In genomic region chr9:128011071-128011817, GRCh38 we compare ENCODE assay signal across 13 cellular contexts. TPM values are rescaled to one million over a fixed set of nuclear protein-coding genes. Genes with fewer than 3 reads are reported as not detected.
DNase-seq lines count a peak whose midpoint lies in the region; ATAC-seq and TF ChIP-seq lines count a peak whose summit lies in the region.
"Had no signal": no experiment of that assay in that cellular context is flagged by ENCODE, and none has a peak within 500 bp of the region (broad histone marks: within the 10 kb centered on the region; RNA-seq: fewer than 3 reads in every experiment).

No MANE protein-coding gene starts in this region.

- H3K27me3 Mint-ChIP-seq in activated naive CD8-positive, alpha-beta T cell treated with anti-CD3 and anti-CD28 coated beads, Interleukin-2, amount 10 ng/mL, durations not matched to agents 7 days and 5 days = no peaks in the 10 kb centered on the region
- no peaks in the 10 kb centered on the region for H3K27me3 Mint-ChIP-seq in activated naive CD8-positive, alpha-beta T cell treated with anti-CD3 and anti-CD28 coated beads for 36 hours
- H3K27me3 Mint-ChIP-seq in activated B cell treated with CpG ODN at 0.5 μM for 24 hours = no peaks in the 10 kb centered on the region
- H3K27me3 Mint-ChIP-seq: natural killer cell treated with Interleukin-12 subunit alpha and Interleukin-12 subunit beta and Interleukin-15 and Interleukin-18, amount 100 ng/mL, for 72 hours had no signal

- TF ChIP-seq CTCF in activated B cell treated with CpG ODN at 0.5 μM for 24 hours (IDR thresholded peaks at IDR 0.05) (no peak), left lung (IDR thresholded peaks at IDR 0.05) (no peak), upper lobe of right lung (IDR thresholded peaks at IDR 0.05) (no peak)

- H3K27ac ChIP-seq in left lung (peak overlapping the region in 1 of 2 donors; percentile 48), upper lobe of right lung (peak overlapping the region; percentile 42)

- POLR2A ChIA-PET in activated naive CD8-positive, alpha-beta T cell treated with anti-CD3 and anti-CD28 coated beads, Interleukin-2, amount 10 ng/mL, durations not matched to agents 7 days and 5 days (lab: Charles Lee) = interaction anchor here (0.9 kb wide), 1 partner anchor 29 kb away, joined by 3 read pairs; no protein-coding TSS in a partner anchor
- POLR2A ChIA-PET in activated B cell treated with CpG ODN at 0.5 μM for 24 hours (lab: Charles Lee) = interaction anchor here (0.6 to 1.5 kb wide), 6 partner anchors 12 to 41 kb away, joined by 3 to 21 read pairs (median 4); no protein-coding TSS in a partner anchor

- no peak overlapping the region for H3K4me3 Mint-ChIP-seq in activated naive CD8-positive, alpha-beta T cell treated with anti-CD3 and anti-CD28 coated beads, Interleukin-2, amount 10 ng/mL, durations not matched to agents 7 days and 5 days
- no peak overlapping the region for H3K4me3 Mint-ChIP-seq in activated naive CD8-positive, alpha-beta T cell treated with anti-CD3 and anti-CD28 coated beads for 36 hours
- H3K4me3 Mint-ChIP-seq in activated B cell treated with CpG ODN at 0.5 μM for 24 hours = no peak overlapping the region
- H3K4me3 Mint-ChIP-seq: endodermal cell; natural killer cell treated with Interleukin-12 subunit alpha and Interleukin-12 subunit beta and Interleukin-15 and Interleukin-18, amount 100 ng/mL, for 72 hours had no signal

- intact Hi-C loops in activated B cell treated with CpG ODN at 0.5 μM for 24 hours (cut with micrococcal nuclease) = no loop called here
- intact Hi-C loops in left lung (cut with DNase I) = no loop called here
- intact Hi-C loops in upper lobe of right lung (cut with DNase I) = no loop called here

- H3K4me3 ChIP-seq in left lung = no peak overlapping the region
- H3K4me3 ChIP-seq in upper lobe of right lung = no peak overlapping the region
- no peak overlapping the region for H3K4me3 ChIP-seq in HAP-1

- H3K36me3 ChIP-seq in left lung (no peaks in the 10 kb centered on the region), upper lobe of right lung (no peaks in the 10 kb centered on the region), HAP-1 (replicated peaks) (no peaks in the 10 kb centered on the region)

- H3K9me3 Mint-ChIP-seq in activated naive CD8-positive, alpha-beta T cell treated with anti-CD3 and anti-CD28 coated beads, Interleukin-2, amount 10 ng/mL, durations not matched to agents 7 days and 5 days = no peaks in the 10 kb centered on the region
- peaks cover 6% of the 10 kb centered on the region for H3K9me3 Mint-ChIP-seq in activated naive CD8-positive, alpha-beta T cell treated with anti-CD3 and anti-CD28 coated beads for 36 hours
- peaks cover 3% of the 10 kb centered on the region for H3K9me3 Mint-ChIP-seq in activated B cell treated with CpG ODN at 0.5 μM for 24 hours
- H3K9me3 Mint-ChIP-seq: natural killer cell treated with Interleukin-12 subunit alpha and Interleukin-12 subunit beta and Interleukin-15 and Interleukin-18, amount 100 ng/mL, for 72 hours had no signal

- no peaks in the 10 kb centered on the region for H3K27me3 ChIP-seq in left lung
- no peaks in the 10 kb centered on the region for H3K27me3 ChIP-seq in upper lobe of right lung
- no peaks in the 10 kb centered on the region for H3K27me3 ChIP-seq in HAP-1 (ENCODE audit: low read depth)

- H3K4me1 Mint-ChIP-seq in activated naive CD8-positive, alpha-beta T cell treated with anti-CD3 and anti-CD28 coated beads, Interleukin-2, amount 10 ng/mL, durations not matched to agents 7 days and 5 days = peaks cover 31% of the 10 kb centered on the region
- H3K4me1 Mint-ChIP-seq in activated naive CD8-positive, alpha-beta T cell treated with anti-CD3 and anti-CD28 coated beads for 36 hours = peaks cover 39% of the 10 kb centered on the region
- H3K4me1 Mint-ChIP-seq in activated B cell treated with CpG ODN at 0.5 μM for 24 hours = peaks cover 47% of the 10 kb centered on the region
- H3K4me1 Mint-ChIP-seq: endodermal cell had no signal

- peaks cover 6 to 34% of the 10 kb centered on the region in 2 donors for H3K4me1 ChIP-seq in left lung
- peaks cover 21% of the 10 kb centered on the region for H3K4me1 ChIP-seq in upper lobe of right lung
- H3K4me1 ChIP-seq in HAP-1 = no peaks in the 10 kb centered on the region

- peak overlapping the region; percentile 63 for H3K27ac Mint-ChIP-seq in activated naive CD8-positive, alpha-beta T cell treated with anti-CD3 and anti-CD28 coated beads, Interleukin-2, amount 10 ng/mL, durations not matched to agents 7 days and 5 days
- H3K27ac Mint-ChIP-seq in activated naive CD8-positive, alpha-beta T cell treated with anti-CD3 and anti-CD28 coated beads for 36 hours = no peak overlapping the region
- peak overlapping the region; percentile 72 for H3K27ac Mint-ChIP-seq in activated B cell treated with CpG ODN at 0.5 μM for 24 hours
- H3K27ac Mint-ChIP-seq: endodermal cell; natural killer cell treated with Interleukin-12 subunit alpha and Interleukin-12 subunit beta and Interleukin-15 and Interleukin-18, amount 100 ng/mL, for 72 hours had no signal

- H3K9me3 ChIP-seq in left lung (peaks cover 0 to 3% of the 10 kb centered on the region in 2 donors), upper lobe of right lung (no peaks in the 10 kb centered on the region), HAP-1 (no peaks in the 10 kb centered on the region)

- CTCF ChIA-PET in activated B cell treated with CpG ODN at 0.5 μM for 24 hours (lab: Charles Lee) = no interaction called here

- H3K36me3 Mint-ChIP-seq in activated naive CD8-positive, alpha-beta T cell treated with anti-CD3 and anti-CD28 coated beads, Interleukin-2, amount 10 ng/mL, durations not matched to agents 7 days and 5 days = peaks cover 5% of the 10 kb centered on the region
- peaks cover 8% of the 10 kb centered on the region for H3K36me3 Mint-ChIP-seq in activated naive CD8-positive, alpha-beta T cell treated with anti-CD3 and anti-CD28 coated beads for 36 hours
- H3K36me3 Mint-ChIP-seq in activated B cell treated with CpG ODN at 0.5 μM for 24 hours (ENCODE audit: low read depth) = no peaks in the 10 kb centered on the region
- H3K36me3 Mint-ChIP-seq: natural killer cell treated with Interleukin-12 subunit alpha and Interleukin-12 subunit beta and Interleukin-15 and Interleukin-18, amount 100 ng/mL, for 72 hours had no signal

- in situ Hi-C loops in HAP-1 (cut with MboI; ENCODE audit: low sequenced_read_pairs) = no loop called here

- no peak for ATAC-seq in activated naive CD8-positive, alpha-beta T cell treated with anti-CD3 and anti-CD28 coated beads, Interleukin-2, amount 10 ng/mL, durations not matched to agents 7 days and 5 days (ENCODE audit: low read depth)
- ATAC-seq in activated B cell treated with CpG ODN at 0.5 μM for 24 hours (ENCODE audit: low read depth) (no peak), left lung (peak; percentile 54), upper lobe of right lung (peak; percentile 64), HG03159 (IDR thresholded peaks at IDR 0.05; ENCODE audit: unreplicated experiment) (no peak), GM21447 (IDR thresholded peaks at IDR 0.05; ENCODE audit: unreplicated experiment) (no peak)
- ATAC-seq: HCT116 had no signal

- no peak for DNase-seq in activated naive CD8-positive, alpha-beta T cell treated with anti-CD3 and anti-CD28 coated beads, Interleukin-2, amount 10 ng/mL, durations not matched to agents 7 days and 5 days
- DNase-seq in activated naive CD8-positive, alpha-beta T cell treated with anti-CD3 and anti-CD28 coated beads for 36 hours = no peak
- DNase-seq in activated B cell treated with CpG ODN at 0.5 μM for 24 hours = no peak
- peak; percentile 47 to 85 for DNase-seq in left lung
- DNase-seq in upper lobe of right lung = peak; percentile 68
- DNase-seq in HAP-1 (ENCODE audit: low spot score in 2 of 2) = no peak
- DNase-seq: amniotic stem cell, endodermal cell, NCI-H524 treated with DMSO at 0.1 percent for 48 hours had no signal

RNA-seq across cellular contexts. Expression of gene EEIG1, which starts 30.5 kb away (rescaled TPM):
- 100 to 1,000 TPM; 329 to 366 TPM for total RNA-seq in activated naive CD8-positive, alpha-beta T cell treated with anti-CD3 and anti-CD28 coated beads, Interleukin-2, amount 10 ng/mL, durations not matched to agents 7 days and 5 days
- total RNA-seq in activated naive CD8-positive, alpha-beta T cell treated with anti-CD3 and anti-CD28 coated beads for 36 hours = 10 to 100 TPM; 77.2 to 83.8 TPM
- total RNA-seq in activated B cell treated with CpG ODN at 0.5 μM for 24 hours (65.8 and 88.1 TPM in 2 replicates), left lung (10 to 100 TPM; 60.7 to 67.3 TPM), upper lobe of right lung (44.7 TPM)

RNA-seq across cellular contexts. Expression of gene NAIF1, which starts 55.9 kb away (rescaled TPM):
- total RNA-seq in activated naive CD8-positive, alpha-beta T cell treated with anti-CD3 and anti-CD28 coated beads, Interleukin-2, amount 10 ng/mL, durations not matched to agents 7 days and 5 days = 10 to 100 TPM; 11.8 to 13.2 TPM
- 10 to 100 TPM; 11.2 to 12.0 TPM for total RNA-seq in activated naive CD8-positive, alpha-beta T cell treated with anti-CD3 and anti-CD28 coated beads for 36 hours
- total RNA-seq in activated B cell treated with CpG ODN at 0.5 μM for 24 hours = 10.4 and 11.1 TPM in 2 replicates
- 1 to 10 TPM; 7.7 to 8.0 TPM for total RNA-seq in left lung
- 11.8 TPM for total RNA-seq in upper lobe of right lung

RNA-seq across cellular contexts. Expression of gene SLC25A25, which starts 56.8 kb away (rescaled TPM):
- 10 to 100 TPM; 21.2 to 21.8 TPM for total RNA-seq in activated naive CD8-positive, alpha-beta T cell treated with anti-CD3 and anti-CD28 coated beads, Interleukin-2, amount 10 ng/mL, durations not matched to agents 7 days and 5 days
- 10 to 100 TPM; 13.0 to 14.5 TPM for total RNA-seq in activated naive CD8-positive, alpha-beta T cell treated with anti-CD3 and anti-CD28 coated beads for 36 hours
- total RNA-seq in activated B cell treated with CpG ODN at 0.5 μM for 24 hours = 8.0 and 9.4 TPM in 2 replicates
- 10 to 100 TPM; 19.5 to 21.0 TPM for total RNA-seq in left lung
- 34.7 TPM for total RNA-seq in upper lobe of right lung

Comparison
In these comparisons a context has a peak if more than half of its experiments do, and no peak if none do; other contexts are left out.
1. ATAC-seq: peak in left lung (single experiment) and upper lobe of right lung (single experiment); none in activated naive CD8-positive, alpha-beta T cell treated with anti-CD3 and anti-CD28 coated beads, Interleukin-2, amount 10 ng/mL, durations not matched to agents 7 days and 5 days (single experiment), activated B cell treated with CpG ODN at 0.5 μM for 24 hours (single experiment), HG03159 (single experiment) and GM21447 (single experiment).
2. DNase-seq: peak in left lung (2 of 2) and upper lobe of right lung (single experiment); none in activated naive CD8-positive, alpha-beta T cell treated with anti-CD3 and anti-CD28 coated beads, Interleukin-2, amount 10 ng/mL, durations not matched to agents 7 days and 5 days (single experiment), activated naive CD8-positive, alpha-beta T cell treated with anti-CD3 and anti-CD28 coated beads for 36 hours (single experiment), activated B cell treated with CpG ODN at 0.5 μM for 24 hours (single experiment) and HAP-1 (0 of 2).